17 cellular contexts compared by ENCODE assay signal in genomic region chr10:4151466-4151865, GRCh38.
DNase-seq lines count a peak whose midpoint lies in the region; ATAC-seq, FAIRE-seq and TF ChIP-seq lines count a peak whose summit lies in the region.
"Had no signal": no experiment of that assay in that cellular context is flagged by ENCODE, and none has a peak within 500 bp of the region (broad histone marks: within the 10 kb centered on the region; RNA-seq: fewer than 3 reads in every experiment).

No MANE protein-coding gene starts in this region.

- H3K9me3 Mint-ChIP-seq in chondrocyte (ENCODE audit: low read depth), result no peaks in the 10 kb centered on the region
- no peaks in the 10 kb centered on the region for H3K9me3 Mint-ChIP-seq in T-helper 2 cell treated with Interferon-gamma antibody and Interleukin-4, amounts not matched to agents 5 μg/mL and 100 μg/mL, for 36 hours
- H3K9me3 Mint-ChIP-seq: CD4-positive, alpha-beta memory T cell; effector memory CD8-positive, alpha-beta T cell had no signal

- FAIRE-seq in A549 (lab: Jason Lieb, UNC), result no peak

- no peak overlapping the region for H3K27ac Mint-ChIP-seq in chondrocyte (ENCODE audit: unreplicated experiment)
- no peak overlapping the region for H3K27ac Mint-ChIP-seq in T-helper 2 cell treated with Interferon-gamma antibody and Interleukin-4, amounts not matched to agents 5 μg/mL and 100 μg/mL, for 36 hours
- H3K27ac Mint-ChIP-seq: activated CD4-positive, alpha-beta memory T cell treated with anti-CD3 and anti-CD28 coated beads, Interleukin-2, amount 10 ng/mL, durations not matched to agents 7 days and 5 days; CD4-positive, alpha-beta memory T cell; effector memory CD8-positive, alpha-beta T cell had no signal

- H2AFZ ChIP-seq in HCT116 (ENCODE audit: low read depth, low read length, poor library complexity, severe bottlenecking), result no peak overlapping the region

- no peaks in the 10 kb centered on the region for H3K9me2 ChIP-seq in HCT116 (ENCODE audit: insufficient read depth)

- RAD21 ChIA-PET in HCT116 (lab: Charles Lee; ENCODE audit: low non-redundant PET in 1 of 2, low total read pairs in 2 of 2, uncharacterized antibody in 2 of 2, unreplicated experiment in 2 of 2), result no interaction called here

- H3K9ac ChIP-seq in HCT116 (ENCODE audit: low read length), result no peak overlapping the region
- H3K9ac ChIP-seq: KMS-11 had no signal

- no peaks in the 10 kb centered on the region for H3K9me3 ChIP-seq in A549
- no peaks in the 10 kb centered on the region for H3K9me3 ChIP-seq in HCT116 (ENCODE audit: control insufficient read depth in 1 of 2, insufficient read depth in 1 of 2, low read depth in 1 of 2, low read length in 2 of 2)
- no peaks in the 10 kb centered on the region for H3K9me3 ChIP-seq in upper lobe of left lung
- no peaks in the 10 kb centered on the region for H3K9me3 ChIP-seq in esophagus squamous epithelium

- H3K4me3 ChIP-seq in A549 (no peak overlapping the region), HCT116 (replicated peaks in 1 of 2; ENCODE audit: low read depth in 1 of 2, low read length in 2 of 2) (no peak overlapping the region), upper lobe of left lung (no peak overlapping the region), esophagus squamous epithelium (no peak overlapping the region)
- H3K4me3 ChIP-seq: heart left ventricle had no signal

- no peaks in the 10 kb centered on the region for H3K36me3 Mint-ChIP-seq in chondrocyte (ENCODE audit: low read depth)
- no peaks in the 10 kb centered on the region for H3K36me3 Mint-ChIP-seq in T-helper 2 cell treated with Interferon-gamma antibody and Interleukin-4, amounts not matched to agents 5 μg/mL and 100 μg/mL, for 36 hours (ENCODE audit: low read depth)

- DNase-seq in A549 (ENCODE audit: low read depth in 1 of 2, low spot score in 1 of 2), result no peak
- no peak for DNase-seq in HCT116 (ENCODE audit: low read depth, low spot score)
- DNase-seq in chondrocyte (ENCODE audit: low spot score), result no peak
- DNase-seq in left lobe of liver (ENCODE audit: low spot score), result no peak
- DNase-seq in T-helper 2 cell treated with Interferon-gamma antibody and Interleukin-4, amounts not matched to agents 5 μg/mL and 100 μg/mL, for 36 hours (ENCODE audit: low spot score), result no peak
- no peak for DNase-seq in upper lobe of left lung
- DNase-seq in SW480 (ENCODE audit: low spot score), result no peak
- DNase-seq in esophagus squamous epithelium (lab: John Stamatoyannopoulos, UW), result no peak
- DNase-seq: activated CD4-positive, alpha-beta memory T cell treated with anti-CD3 and anti-CD28 coated beads, Interleukin-2, amount 10 ng/mL, durations not matched to agents 7 days and 5 days; aorta; CD4-positive, alpha-beta memory T cell; DMS53; effector memory CD8-positive, alpha-beta T cell; heart left ventricle; NCI-H2029 treated with DMSO at 0.1 percent for 48 hours; stimulated activated CD4-positive, alpha-beta T cell treated with anti-CD3 and anti-CD28 coated beads, Interleukin-4, amount 100 ng/mL, for 24 hours had no signal

- TF ChIP-seq POLR2A in A549 (IDR thresholded peaks at IDR 0.05; ENCODE audit: low read length), result no peak
- no peak for TF ChIP-seq POLR2A in HCT116 (IDR thresholded peaks at IDR 0.05; ENCODE audit: borderline replicate concordance, extremely low read depth, insufficient read depth, insufficient read length)
- no peak for TF ChIP-seq POLR2A in upper lobe of left lung (IDR thresholded peaks at IDR 0.05)
- TF ChIP-seq POLR2A in esophagus squamous epithelium (IDR thresholded peaks at IDR 0.05), result no peak

- no peaks in the 10 kb centered on the region for H3K27me3 ChIP-seq in HCT116 (ENCODE audit: insufficient read depth, low read length)
- H3K27me3 ChIP-seq in upper lobe of left lung, result no peaks in the 10 kb centered on the region
- no peaks in the 10 kb centered on the region for H3K27me3 ChIP-seq in esophagus squamous epithelium
- H3K27me3 ChIP-seq: heart left ventricle had no signal

- CTCF ChIA-PET in A549 (lab: Yijun Ruan, JAX) (no interaction called here), HCT116 (lab: Charles Lee) (interaction anchor here (1.0 to 1.1 kb wide), 3 partner anchors 366 to 376 kb away, joined by 3 read pairs; partner anchors contain the start of gene KLF6)

- peak in 1 of 2 experiments; percentile 38; a peak in 2 of 5 replicates for TF ChIP-seq RAD21 in A549 (conservative IDR thresholded peaks at IDR 0.05 in 1 of 2, IDR thresholded peaks at IDR 0.05 in 1 of 2)
- TF ChIP-seq RAD21 in HCT116 (IDR thresholded peaks at IDR 0.05; ENCODE audit: low read depth), result peak; percentile 59

- no peaks in the 10 kb centered on the region for H3K79me2 ChIP-seq in HCT116 (ENCODE audit: insufficient read depth, low read length)

- H3K4me1 ChIP-seq in A549 (no peaks in the 10 kb centered on the region), HCT116 (ENCODE audit: control insufficient read depth in 1 of 2, insufficient read depth in 2 of 2, low read length in 2 of 2) (peaks cover 0 to 4% of the 10 kb centered on the region in 2 experiments; a peak in 3 of 4 replicates), upper lobe of left lung (no peaks in the 10 kb centered on the region), esophagus squamous epithelium (no peaks in the 10 kb centered on the region)

- H3K4me2 ChIP-seq in A549 (no peak overlapping the region), HCT116 (ENCODE audit: low read length) (no peak overlapping the region)
- H3K4me2 ChIP-seq: KMS-11 had no signal

- intact Hi-C loops in HCT116 (cut with micrococcal nuclease), result loop anchor here (10.0 kb wide), 1 partner anchor 367 kb away; the partner anchor contains the start of gene KLF6
- intact Hi-C loops in esophagus squamous epithelium (cut with DNase I), result no loop called here

- no peak overlapping the region for H3K27ac ChIP-seq in A549
- H3K27ac ChIP-seq in HCT116 (ENCODE audit: low read depth, low read length), result no peak overlapping the region
- H3K27ac ChIP-seq in upper lobe of left lung, result no peak overlapping the region
- no peak overlapping the region for H3K27ac ChIP-seq in esophagus squamous epithelium
- H3K27ac ChIP-seq: heart left ventricle, KMS-11 had no signal

- H3K4me3 Mint-ChIP-seq in chondrocyte (ENCODE audit: unreplicated experiment), result no peak overlapping the region
- H3K4me3 Mint-ChIP-seq in T-helper 2 cell treated with Interferon-gamma antibody and Interleukin-4, amounts not matched to agents 5 μg/mL and 100 μg/mL, for 36 hours, result no peak overlapping the region
- H3K4me3 Mint-ChIP-seq: activated CD4-positive, alpha-beta memory T cell treated with anti-CD3 and anti-CD28 coated beads, Interleukin-2, amount 10 ng/mL, durations not matched to agents 7 days and 5 days; CD4-positive, alpha-beta memory T cell; effector memory CD8-positive, alpha-beta T cell had no signal

- no TSS peak for BruUV-seq in HCT116 (replicated peaks; lab: Mats Ljungman, UMichigan)

- TF ChIP-seq CTCF in A549 (IDR thresholded peaks at IDR 0.05), result no peak
- TF ChIP-seq CTCF in HCT116 (IDR thresholded peaks at IDR 0.05 in 2 of 3, conservative IDR thresholded peaks at IDR 0.05 in 1 of 3; ENCODE audit: borderline replicate concordance in 1 of 3, insufficient read depth in 1 of 3, low read depth in 2 of 3, low read length in 2 of 3), result peak; percentile 19 to 51 (median 39); a peak in 5 of 6 replicates
- peak; percentile 22 for TF ChIP-seq CTCF in chondrocyte (IDR thresholded peaks at IDR 0.05)
- TF ChIP-seq CTCF in upper lobe of left lung (IDR thresholded peaks at IDR 0.05), result no peak
- TF ChIP-seq CTCF in esophagus squamous epithelium (IDR thresholded peaks at IDR 0.05), result no peak

- peaks cover 2% of the 10 kb centered on the region for H3K4me1 Mint-ChIP-seq in chondrocyte (ENCODE audit: low read depth)
- H3K4me1 Mint-ChIP-seq in T-helper 2 cell treated with Interferon-gamma antibody and Interleukin-4, amounts not matched to agents 5 μg/mL and 100 μg/mL, for 36 hours (ENCODE audit: low read depth), result peaks cover 10% of the 10 kb centered on the region

- H3K36me3 ChIP-seq in HCT116 (ENCODE audit: control insufficient read depth in 1 of 2, insufficient read depth in 2 of 2, low read length in 2 of 2) (no peaks in the 10 kb centered on the region), upper lobe of left lung (no peaks in the 10 kb centered on the region), esophagus squamous epithelium (no peaks in the 10 kb centered on the region)
- H3K36me3 ChIP-seq: heart left ventricle had no signal

- WGBS in A549 (ENCODE audit: missing lambda C conversion rate), result 69% methylated on average over 16 of the region's 16 CpGs
- WGBS in upper lobe of left lung, 2 donors, result 78% methylated on average over 11 to 16 of the region's 16 CpGs
- 82 to 85% methylated on average over 16 of the region's 16 CpGs for WGBS in esophagus squamous epithelium, 2 donors

- no peaks in the 10 kb centered on the region for H3K27me3 Mint-ChIP-seq in chondrocyte (ENCODE audit: low read depth)
- H3K27me3 Mint-ChIP-seq in T-helper 2 cell treated with Interferon-gamma antibody and Interleukin-4, amounts not matched to agents 5 μg/mL and 100 μg/mL, for 36 hours (ENCODE audit: low read depth), result no peaks in the 10 kb centered on the region
- H3K27me3 Mint-ChIP-seq: activated CD4-positive, alpha-beta memory T cell treated with anti-CD3 and anti-CD28 coated beads, Interleukin-2, amount 10 ng/mL, durations not matched to agents 7 days and 5 days; CD4-positive, alpha-beta memory T cell; effector memory CD8-positive, alpha-beta T cell had no signal

- no peak for TF ChIP-seq EP300 in A549 (IDR thresholded peaks at IDR 0.05)
- TF ChIP-seq EP300 in upper lobe of left lung (IDR thresholded peaks at IDR 0.05), result no peak

- no peaks in the 10 kb centered on the region for H4K20me1 ChIP-seq in HCT116 (ENCODE audit: insufficient read depth)

- no peak for ATAC-seq in A549
- ATAC-seq in HCT116, result peak; percentile 66
- ATAC-seq in left lobe of liver, result peak; percentile 46
- no peak for ATAC-seq in upper lobe of left lung (ENCODE audit: low FRiP score in 2 of 2)
- ATAC-seq: effector memory CD8-positive, alpha-beta T cell; heart left ventricle had no signal

- POLR2A ChIA-PET in A549 (lab: Yijun Ruan, JAX) (no interaction called here), HCT116 (lab: Charles Lee) (interaction anchor here (1.3 kb wide), 1 partner anchor 366 kb away, joined by 8 read pairs; the partner anchor contains the start of gene KLF6)

TF ChIP-seq in A549, 52 proteins besides CTCF, POLR2A, EP300 and RAD21:
- TF ChIP-seq HOXB5 (CRISPR knock-in tag; IDR thresholded peaks at IDR 0.05), result no peak
- TF ChIP-seq SMC3 (IDR thresholded peaks at IDR 0.05), result 0 out of 3 replicates have a peak, but pooled peaks have one; percentile 12
- no peak for TF ChIP-seq HES2 (IDR thresholded peaks at IDR 0.05)

TF ChIP-seq in HCT116, 20 proteins besides CTCF, POLR2A, EP300 and RAD21 (continues in another document):
- TF ChIP-seq EGR1 (IDR thresholded peaks at IDR 0.05; ENCODE audit: low read depth) (no peak), EZH2 (IDR thresholded peaks at IDR 0.05) (no peak), ELF1 (IDR thresholded peaks at IDR 0.05; ENCODE audit: borderline replicate concordance, low read depth) (no peak)

Comparison
In these comparisons a context has a peak if more than half of its experiments do, and no peak if none do; other contexts are left out.
1. ATAC-seq: peak in HCT116 (single experiment) and left lobe of liver (single experiment); none in A549 (0 of 2) and upper lobe of left lung (0 of 2).
2. CTCF ChIP-seq: peak in HCT116 (3 of 3) and chondrocyte (single experiment); none in A549 (single experiment), upper lobe of left lung (0 of 6) and esophagus squamous epithelium (0 of 6).
3. Of the 6 proteins assayed by ChIP-seq in both A549 and HCT116: peak only in A549: none; only in HCT116: CTCF; in both: none; in neither: 4; mixed calls (peak in some experiments, not most) for 1.